ENCODE assay signal across 18 cellular contexts in the genomic region with DNA sequence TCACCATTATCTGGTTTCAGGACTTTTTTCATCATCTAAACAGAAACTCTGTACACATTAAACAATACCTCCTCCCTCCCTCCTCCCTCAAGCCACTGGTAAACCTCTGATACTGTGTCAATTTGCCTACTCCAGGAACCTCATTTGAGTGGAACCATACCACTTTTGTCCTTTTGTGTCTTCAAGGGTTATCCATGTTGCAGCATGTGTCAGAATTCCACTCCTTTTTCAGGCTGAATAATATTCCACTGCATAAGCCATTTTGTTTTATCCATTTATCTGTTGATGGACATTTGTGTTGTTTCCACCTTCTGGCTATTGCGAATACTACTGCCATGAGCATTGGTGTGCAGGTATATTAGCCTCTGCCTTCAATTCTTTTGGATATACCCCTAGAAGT.
"Had no signal": no experiment of that assay in that cellular context is flagged by ENCODE, and none has a peak within 500 bp of the region (broad histone marks: within the 10 kb centered on the region; RNA-seq: fewer than 3 reads in every experiment).

No MANE protein-coding gene starts in this region.

- H3K27ac ChIP-seq: neural progenitor cell, neutrophil, ovary, pancreas, parathyroid adenoma, prostate gland, psoas muscle, right atrium auricular region, right lobe of liver, sigmoid colon, skin epidermis, spleen had no signal

- ATAC-seq: naive thymus-derived CD8-positive, alpha-beta T cell; natural killer cell; natural killer cell treated with Interleukin-12 subunit alpha and Interleukin-12 subunit beta and Interleukin-15 and Interleukin-18, amount 100 ng/mL, for 72 hours; pancreas; psoas muscle; right cardiac atrium; right lobe of liver; sciatic nerve had no signal

- H3K4me3 ChIP-seq: neural progenitor cell, ovary, pancreas, prostate gland, psoas muscle, right atrium auricular region, right lobe of liver, sigmoid colon, skin epidermis, smooth muscle cell, spleen had no signal

- H3K36me3 ChIP-seq: neural progenitor cell, ovary, prostate gland had no signal

- H3K9me3 ChIP-seq: neutrophil, ovary, pancreas, prostate gland, psoas muscle, right atrium auricular region, right lobe of liver, sigmoid colon, spleen had no signal

- H3K4me1 ChIP-seq: neural progenitor cell, pancreas, parathyroid adenoma, prostate gland, psoas muscle, right atrium auricular region, right lobe of liver, sigmoid colon, spleen had no signal
